In the genomic region with DNA sequence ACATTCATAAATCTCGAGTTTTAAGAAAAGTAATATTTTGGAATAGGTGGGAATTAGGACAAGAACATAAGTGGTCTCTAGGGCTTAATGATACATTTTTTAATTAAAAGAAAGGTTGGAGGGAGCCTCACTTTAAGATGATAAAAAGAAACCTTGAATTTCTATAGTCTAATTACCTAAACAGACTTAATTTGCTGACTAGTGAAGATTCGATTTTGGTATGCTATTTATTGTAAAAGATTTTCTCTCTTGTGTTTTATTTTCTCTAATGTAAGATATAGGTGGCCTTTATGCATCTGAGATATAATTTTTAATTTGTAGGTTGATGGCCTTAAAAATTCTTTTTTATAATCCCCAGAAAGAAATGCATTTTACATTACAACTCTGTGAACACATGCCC, we compare ENCODE assay signal across 33 cellular contexts.
"Had no signal": no experiment of that assay in that cellular context is flagged by ENCODE, and none has a peak within 500 bp of the region (broad histone marks: within the 10 kb centered on the region; RNA-seq: fewer than 3 reads in every experiment).

No MANE protein-coding gene starts in this region.

- H3K27ac ChIP-seq: adrenal gland, body of pancreas, brain microvascular endothelial cell, breast epithelium, VCaP had no signal

- H3K9me3 ChIP-seq: body of pancreas had no signal

- H3K27me3 ChIP-seq: adrenal gland, body of pancreas, brain microvascular endothelial cell, breast epithelium had no signal

- ATAC-seq: activated CD8-positive, alpha-beta T cell treated with anti-CD3 and anti-CD28 coated beads for 36 hours; activated naive CD4-positive, alpha-beta T cell treated with anti-CD3 and anti-CD28 coated beads, Interleukin-2, amount 50 U/mL, for 72 hours; activated T-cell treated with anti-CD3 and anti-CD28 coated beads, Interleukin-2, amount 50 U/mL, for 4 hours; activated T-cell treated with anti-CD3 and anti-CD28 coated beads, Interleukin-2, amount 50 U/mL, for 72 hours; activated T-helper 17 cell treated with anti-CD3 and anti-CD28 coated beads, Interleukin-2, amount 50 U/mL, for 72 hours; body of pancreas had no signal

- H3K4me3 ChIP-seq: adrenal gland, body of pancreas, breast epithelium had no signal

- FAIRE-seq: astrocyte, TTC549 had no signal

- DNase-seq: activated B cell treated with CpG ODN at 0.5 μM for 24 hours; activated CD4-positive, alpha-beta memory T cell treated with anti-CD3 and anti-CD28 coated beads for 36 hours; activated CD4-positive, alpha-beta T cell treated with anti-CD3 and anti-CD28 coated beads for 4 hours; activated CD4-positive, alpha-beta T cell treated with anti-CD3 and anti-CD28 coated beads, Interleukin-2, amount 10 ng/mL, durations not matched to agents 24 days and 14 days; activated CD4-positive, alpha-beta T cell treated with anti-CD3 and anti-CD28 coated beads, Interleukin-2, amount 50 U/mL, for 1 hour; activated CD4-positive, alpha-beta T cell treated with anti-CD3 and anti-CD28 coated beads, Interleukin-2, amount 50 U/mL, for 4 hours; activated CD4-positive, CD25-positive, alpha-beta regulatory T cell treated with anti-CD3 and anti-CD28 coated beads, Interleukin-2, amount 50 U/mL, for 72 hours; activated CD8-positive, alpha-beta memory T cell treated with anti-CD3 and anti-CD28 coated beads, Interleukin-2, amount 50 U/mL, for 4 hours; activated CD8-positive, alpha-beta T cell treated with anti-CD3 and anti-CD28 coated beads for 36 hours; activated effector memory CD4-positive, alpha-beta T cell treated with anti-CD3 and anti-CD28 coated beads, Interleukin-2, amount 50 U/mL, for 16 hours; activated gamma-delta T cell treated with Interleukin-2 at 50 U/mL for 16 hours; activated naive CD4-positive, alpha-beta T cell; activated naive CD4-positive, alpha-beta T cell treated with anti-CD3 and anti-CD28 coated beads for 36 hours; activated naive CD4-positive, alpha-beta T cell treated with anti-CD3 and anti-CD28 coated beads, Interleukin-2, amount 50 U/mL, for 16 hours; activated naive CD8-positive, alpha-beta T cell treated with anti-CD3 and anti-CD28 coated beads for 36 hours; activated T-cell treated with anti-CD3 and anti-CD28 coated beads for 4 hours; activated T-cell treated with anti-CD3 and anti-CD28 coated beads, Interleukin-2, amount 50 U/mL, for 1 hour; activated T-cell treated with anti-CD3 and anti-CD28 coated beads, Interleukin-2, amount 50 U/mL, for 4 hours; activated T-cell treated with anti-CD3 and anti-CD28 coated beads, Interleukin-2, amount 50 U/mL, for 72 hours; adrenal gland; amniotic stem cell; aorta; body of pancreas; brain microvascular endothelial cell; central memory CD4-positive, alpha-beta T cell; T-helper 2 cell; T-helper 9 cell had no signal

- H3K36me3 ChIP-seq: adrenal gland, brain microvascular endothelial cell, breast epithelium had no signal

- H3K4me1 ChIP-seq: body of pancreas, breast epithelium had no signal
